Comparison of ENCODE assay signal across 1 cellular context in the genomic region with DNA sequence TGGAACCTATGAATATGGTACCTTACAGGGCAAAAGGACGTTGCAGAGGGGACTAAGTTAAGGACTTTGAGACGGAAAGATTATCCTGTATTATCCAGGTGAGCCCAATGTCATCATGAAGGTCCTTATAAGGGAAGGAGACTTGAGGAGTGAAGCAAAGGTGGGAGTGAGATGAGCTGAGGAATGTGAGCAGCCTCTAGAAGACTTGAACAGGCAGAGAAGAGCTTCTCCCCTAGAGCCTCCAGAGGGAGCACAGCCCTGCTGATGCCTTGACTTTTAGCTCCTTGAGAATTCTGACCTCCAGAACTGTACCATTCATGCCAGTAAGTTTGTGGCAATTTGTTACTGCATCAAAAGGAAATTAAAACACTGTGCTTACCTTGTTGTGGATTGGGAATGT.
TF ChIP-seq lines count a peak whose summit lies in the region.

No MANE protein-coding gene starts in this region.

TF ChIP-seq in K562, 482 proteins besides CTCF, POLR2A, EP300 and RAD21:
- TF ChIP-seq E2F6 (IDR thresholded peaks at IDR 0.05; ENCODE audit: borderline replicate concordance in 1 of 2, extremely low read depth in 1 of 2, insufficient read depth in 1 of 2, insufficient read length in 1 of 2, low read depth in 1 of 2, low read length in 1 of 2, poor library complexity in 1 of 2, severe bottlenecking in 1 of 2) (no peak), ATF3 (IDR thresholded peaks at IDR 0.05) (no peak), ATF3 (CRISPR knock-in tag; conservative IDR thresholded peaks at IDR 0.05) (no peak), SMAD3 (CRISPR knock-in tag; conservative IDR thresholded peaks at IDR 0.05) (no peak), RHOXF2B (CRISPR knock-in tag; conservative IDR thresholded peaks at IDR 0.05) (no peak), ZNF76 (CRISPR knock-in tag; IDR thresholded peaks at IDR 0.05; ENCODE audit: borderline replicate concordance) (no peak), CREB3L1 (IDR thresholded peaks at IDR 0.05; ENCODE audit: borderline replicate concordance, low read depth) (no peak), PYGO2 (tag; IDR thresholded peaks at IDR 0.05) (no peak), TAF15 (IDR thresholded peaks at IDR 0.05; ENCODE audit: low read depth, low read length) (no peak), ZSCAN32 (CRISPR knock-in tag; IDR thresholded peaks at IDR 0.05) (no peak), MED1 (CRISPR knock-in tag; IDR thresholded peaks at IDR 0.05; ENCODE audit: borderline replicate concordance) (no peak), NR1H2 (CRISPR knock-in tag; IDR thresholded peaks at IDR 0.05) (no peak), HDAC6 (IDR thresholded peaks at IDR 0.05; ENCODE audit: low read depth, low read length) (no peak), SMC3 (conservative IDR thresholded peaks at IDR 0.05; ENCODE audit: insufficient read depth, low read depth, low read length) (no peak), ZKSCAN3 (CRISPR knock-in tag; IDR thresholded peaks at IDR 0.05) (no peak), GABPB2 (CRISPR knock-in tag; conservative IDR thresholded peaks at IDR 0.05) (no peak)
- TF ChIP-seq, protein P1, sequence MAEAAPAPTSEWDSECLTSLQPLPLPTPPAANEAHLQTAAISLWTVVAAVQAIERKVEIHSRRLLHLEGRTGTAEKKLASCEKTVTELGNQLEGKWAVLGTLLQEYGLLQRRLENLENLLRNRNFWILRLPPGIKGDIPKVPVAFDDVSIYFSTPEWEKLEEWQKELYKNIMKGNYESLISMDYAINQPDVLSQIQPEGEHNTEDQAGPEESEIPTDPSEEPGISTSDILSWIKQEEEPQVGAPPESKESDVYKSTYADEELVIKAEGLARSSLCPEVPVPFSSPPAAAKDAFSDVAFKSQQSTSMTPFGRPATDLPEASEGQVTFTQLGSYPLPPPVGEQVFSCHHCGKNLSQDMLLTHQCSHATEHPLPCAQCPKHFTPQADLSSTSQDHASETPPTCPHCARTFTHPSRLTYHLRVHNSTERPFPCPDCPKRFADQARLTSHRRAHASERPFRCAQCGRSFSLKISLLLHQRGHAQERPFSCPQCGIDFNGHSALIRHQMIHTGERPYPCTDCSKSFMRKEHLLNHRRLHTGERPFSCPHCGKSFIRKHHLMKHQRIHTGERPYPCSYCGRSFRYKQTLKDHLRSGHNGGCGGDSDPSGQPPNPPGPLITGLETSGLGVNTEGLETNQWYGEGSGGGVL (CRISPR knock-in tag; IDR thresholded peaks at IDR 0.05), result no peak
- TF ChIP-seq, protein P2, sequence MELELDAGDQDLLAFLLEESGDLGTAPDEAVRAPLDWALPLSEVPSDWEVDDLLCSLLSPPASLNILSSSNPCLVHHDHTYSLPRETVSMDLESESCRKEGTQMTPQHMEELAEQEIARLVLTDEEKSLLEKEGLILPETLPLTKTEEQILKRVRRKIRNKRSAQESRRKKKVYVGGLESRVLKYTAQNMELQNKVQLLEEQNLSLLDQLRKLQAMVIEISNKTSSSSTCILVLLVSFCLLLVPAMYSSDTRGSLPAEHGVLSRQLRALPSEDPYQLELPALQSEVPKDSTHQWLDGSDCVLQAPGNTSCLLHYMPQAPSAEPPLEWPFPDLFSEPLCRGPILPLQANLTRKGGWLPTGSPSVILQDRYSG (tag; conservative IDR thresholded peaks at IDR 0.05; ENCODE audit: low read depth), result no peak
- TF ChIP-seq, protein P3, sequence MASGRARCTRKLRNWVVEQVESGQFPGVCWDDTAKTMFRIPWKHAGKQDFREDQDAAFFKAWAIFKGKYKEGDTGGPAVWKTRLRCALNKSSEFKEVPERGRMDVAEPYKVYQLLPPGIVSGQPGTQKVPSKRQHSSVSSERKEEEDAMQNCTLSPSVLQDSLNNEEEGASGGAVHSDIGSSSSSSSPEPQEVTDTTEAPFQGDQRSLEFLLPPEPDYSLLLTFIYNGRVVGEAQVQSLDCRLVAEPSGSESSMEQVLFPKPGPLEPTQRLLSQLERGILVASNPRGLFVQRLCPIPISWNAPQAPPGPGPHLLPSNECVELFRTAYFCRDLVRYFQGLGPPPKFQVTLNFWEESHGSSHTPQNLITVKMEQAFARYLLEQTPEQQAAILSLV (tag; IDR thresholded peaks at IDR 0.05), result no peak
TF ChIP-seq in K562: peak in this region for 0.
